In the genomic region with DNA sequence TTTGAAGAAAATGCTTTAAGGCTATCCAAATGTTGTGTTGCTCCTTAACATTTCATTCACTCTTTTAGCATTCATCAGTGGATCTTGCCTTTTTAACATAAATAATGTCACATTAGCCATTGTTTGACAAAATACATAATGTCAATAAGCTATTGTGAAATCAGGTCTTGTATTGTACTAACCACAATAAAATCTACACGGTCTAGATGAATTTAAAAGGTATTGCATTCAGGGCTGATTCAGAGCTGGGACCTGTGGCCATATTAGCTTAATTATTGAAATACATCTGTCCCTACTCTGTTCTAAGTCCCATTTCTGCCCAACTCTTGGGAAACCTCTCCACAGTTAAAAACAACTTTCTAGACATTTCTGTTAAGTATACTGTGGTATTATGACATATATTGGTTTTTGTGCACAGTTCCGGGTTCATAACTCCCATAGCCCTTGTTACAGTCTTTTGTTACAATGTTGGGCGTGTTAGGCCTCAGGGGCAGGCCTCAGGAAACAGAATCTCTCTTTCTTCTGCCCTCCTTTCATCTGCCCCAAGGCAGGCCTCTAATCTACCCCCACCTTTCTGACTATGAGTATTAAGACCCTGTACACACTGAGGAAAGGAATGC, we compare ENCODE assay signal across 15 cellular contexts.
"Had no signal": no experiment of that assay in that cellular context is flagged by ENCODE, and none has a peak within 500 bp of the region (broad histone marks: within the 10 kb centered on the region; RNA-seq: fewer than 3 reads in every experiment).

No MANE protein-coding gene starts in this region.

- H3K27me3 ChIP-seq: cardiac muscle cell, left lung, pancreas, tibial nerve had no signal

- H3K4me1 ChIP-seq: left lung, pancreas had no signal

- H3K27ac ChIP-seq: cardiac muscle cell, left lung, pancreas, tibial nerve had no signal

- H3K9me3 ChIP-seq: left lung, mucosa of descending colon, pancreas, tibial nerve had no signal

- ATAC-seq: left lung; mucosa of descending colon; naive thymus-derived CD8-positive, alpha-beta T cell; pancreas; T-helper 17 cell had no signal

- H3K4me3 ChIP-seq: cardiac muscle cell, left lung, mucosa of descending colon, pancreas, tibial nerve had no signal

- DNase-seq: activated CD4-positive, alpha-beta memory T cell treated with anti-CD3 and anti-CD28 coated beads, Interleukin-2, amount 10 ng/mL, durations not matched to agents 7 days and 5 days; activated CD4-positive, alpha-beta T cell treated with anti-CD3 and anti-CD28 coated beads for 4 hours; activated naive CD4-positive, alpha-beta T cell treated with anti-CD3 and anti-CD28 coated beads, Interleukin-2, amount 50 U/mL, for 16 hours; activated T-cell treated with anti-CD3 and anti-CD28 coated beads, Interleukin-2, amount 50 U/mL, for 24 hours; foreskin fibroblast; hypothalamus; kidney; left lung; mucosa of descending colon; naive thymus-derived CD8-positive, alpha-beta T cell; pancreas; stimulated activated naive CD4-positive, alpha-beta T cell; T-helper 17 cell had no signal

- H3K36me3 ChIP-seq: cardiac muscle cell, left lung, pancreas, tibial nerve had no signal
